In the genomic region with DNA sequence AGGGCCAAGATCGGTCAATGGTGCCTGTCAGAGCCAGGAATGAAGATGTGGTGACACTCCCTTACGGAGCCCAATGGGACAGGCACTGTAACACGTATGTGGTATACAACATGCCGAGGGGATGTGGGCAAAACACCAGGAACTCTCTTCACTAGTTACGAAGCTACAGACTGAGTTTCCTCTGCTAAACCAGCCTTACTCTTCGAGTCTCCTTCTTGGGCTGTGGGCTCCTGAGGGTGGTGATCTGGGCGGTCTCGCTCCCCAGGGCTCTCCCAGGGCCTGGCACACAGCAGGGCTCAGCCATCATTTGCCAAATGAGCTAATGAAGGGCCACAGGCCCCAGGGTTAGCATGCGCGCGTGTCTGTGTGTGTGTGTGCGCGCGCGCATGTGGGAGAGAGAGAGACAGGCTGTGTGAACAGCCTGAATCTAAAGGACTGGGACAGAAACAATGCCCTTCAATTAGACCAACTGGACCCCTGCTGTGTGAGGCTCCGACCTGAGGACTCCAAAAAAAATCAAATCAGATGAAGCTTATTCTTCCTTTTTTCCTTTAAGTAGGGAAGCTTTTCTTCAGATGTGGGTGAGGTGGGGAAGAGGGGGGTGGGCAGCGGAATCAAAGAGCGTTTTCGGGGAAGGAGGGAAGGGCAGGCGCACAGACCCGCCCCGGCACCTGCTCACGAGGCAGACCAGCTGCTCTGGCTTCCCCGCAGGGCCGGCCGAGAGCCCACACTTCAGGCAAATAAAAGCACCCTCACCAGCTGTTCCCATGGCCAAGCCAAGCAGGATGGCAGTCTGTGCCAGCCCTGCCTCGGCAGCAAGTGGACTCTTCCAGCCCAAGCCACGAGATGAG, we compare ENCODE assay signal across 10 cellular contexts. TPM values are rescaled to one million over a fixed set of nuclear protein-coding genes. Genes with fewer than 3 reads are reported as not detected.
DNase-seq lines count a peak whose midpoint lies in the region; ATAC-seq, FAIRE-seq and TF ChIP-seq lines count a peak whose summit lies in the region.
"Had no signal": no experiment of that assay in that cellular context is flagged by ENCODE, and none has a peak within 500 bp of the region (broad histone marks: within the 10 kb centered on the region; RNA-seq: fewer than 3 reads in every experiment).

No MANE protein-coding gene starts in this region.

- H3K9me3 Mint-ChIP-seq in activated CD8-positive, alpha-beta memory T cell treated with anti-CD3 and anti-CD28 coated beads, Interleukin-2, amount 10 ng/mL, durations not matched to agents 7 days and 5 days (ENCODE audit: low read depth) = no peaks in the 10 kb centered on the region
- no peaks in the 10 kb centered on the region for H3K9me3 Mint-ChIP-seq in stimulated activated naive CD8-positive, alpha-beta T cell treated with anti-CD3 and anti-CD28 coated beads, Interleukin-15, amount 100 ng/mL, for 72 hours

- H3K36me3 Mint-ChIP-seq in activated CD8-positive, alpha-beta memory T cell treated with anti-CD3 and anti-CD28 coated beads, Interleukin-2, amount 10 ng/mL, durations not matched to agents 7 days and 5 days = peaks cover 25% of the 10 kb centered on the region

- peaks cover 100% of the 10 kb centered on the region for H3K4me1 Mint-ChIP-seq in activated CD8-positive, alpha-beta memory T cell treated with anti-CD3 and anti-CD28 coated beads, Interleukin-2, amount 10 ng/mL, durations not matched to agents 7 days and 5 days
- peaks cover 100% of the 10 kb centered on the region for H3K4me1 Mint-ChIP-seq in stimulated activated naive CD8-positive, alpha-beta T cell treated with anti-CD3 and anti-CD28 coated beads, Interleukin-15, amount 100 ng/mL, for 72 hours

- CTCF ChIA-PET in activated CD8-positive, alpha-beta memory T cell treated with anti-CD3 and anti-CD28 coated beads, Interleukin-2, amount 10 ng/mL, durations not matched to agents 7 days and 5 days (lab: Charles Lee) = interaction anchor here (0.6 to 16.4 kb wide), 11 partner anchors 12 to 58 kb away, joined by 3 to 238 read pairs (median 8); no protein-coding TSS in a partner anchor

- H3K27ac Mint-ChIP-seq in activated CD8-positive, alpha-beta memory T cell treated with anti-CD3 and anti-CD28 coated beads, Interleukin-2, amount 10 ng/mL, durations not matched to agents 7 days and 5 days = peak overlapping the region; percentile 96
- H3K27ac Mint-ChIP-seq in stimulated activated naive CD8-positive, alpha-beta T cell treated with anti-CD3 and anti-CD28 coated beads, Interleukin-15, amount 100 ng/mL, for 72 hours = peak overlapping the region; percentile 53 to 76

- H3K4me3 ChIP-seq in bronchial epithelial cell (ENCODE audit: low read depth, low read length) = no peak overlapping the region
- H3K4me3 ChIP-seq: lower lobe of right lung had no signal

- H3K36me3 ChIP-seq in bronchial epithelial cell (ENCODE audit: control insufficient read depth, insufficient read depth, low read length) = peaks cover 2% of the 10 kb centered on the region
- H3K36me3 ChIP-seq: lower lobe of right lung had no signal

- peak overlapping the region; percentile 70 for H3K4me3 Mint-ChIP-seq in activated CD8-positive, alpha-beta memory T cell treated with anti-CD3 and anti-CD28 coated beads, Interleukin-2, amount 10 ng/mL, durations not matched to agents 7 days and 5 days
- peak overlapping the region; percentile 78 to 88 for H3K4me3 Mint-ChIP-seq in stimulated activated naive CD8-positive, alpha-beta T cell treated with anti-CD3 and anti-CD28 coated beads, Interleukin-15, amount 100 ng/mL, for 72 hours

- no peak for TF ChIP-seq CTCF in bronchial epithelial cell (IDR thresholded peaks at IDR 0.05; ENCODE audit: insufficient read depth, low read length, severe bottlenecking)

- DNase-seq in activated CD8-positive, alpha-beta memory T cell treated with anti-CD3 and anti-CD28 coated beads, Interleukin-2, amount 10 ng/mL, durations not matched to agents 7 days and 5 days = peak; percentile 63
- DNase-seq in activated CD8-positive, alpha-beta memory T cell treated with anti-CD3 and anti-CD28 coated beads, Interleukin-2, amount 50 U/mL, for 48 hours = no peak
- DNase-seq in NCI-H69 (lab: John Stamatoyannopoulos, UW) (peak; percentile 98), bronchial epithelial cell (ENCODE audit: low read depth) (no peak), hippocampal formation (lab: John Stamatoyannopoulos, UW) (no peak), NK-92 (lab: John Stamatoyannopoulos, UW; ENCODE audit: unreplicated experiment) (no peak), 8988T (no peak)
- no peak for DNase-seq in stimulated activated naive CD8-positive, alpha-beta T cell treated with anti-CD3 and anti-CD28 coated beads, Interleukin-15, amount 100 ng/mL, for 72 hours
- DNase-seq: lower lobe of right lung had no signal

- peak; percentile 68 for FAIRE-seq in bronchial epithelial cell (lab: Jason Lieb, UNC)
- FAIRE-seq: HTR-8/SVneo had no signal

- no peaks in the 10 kb centered on the region for H3K27me3 ChIP-seq in bronchial epithelial cell (ENCODE audit: control insufficient read depth, insufficient read depth, low read length)

- no peaks in the 10 kb centered on the region for H3K27me3 Mint-ChIP-seq in activated CD8-positive, alpha-beta memory T cell treated with anti-CD3 and anti-CD28 coated beads, Interleukin-2, amount 10 ng/mL, durations not matched to agents 7 days and 5 days
- H3K27me3 Mint-ChIP-seq in stimulated activated naive CD8-positive, alpha-beta T cell treated with anti-CD3 and anti-CD28 coated beads, Interleukin-15, amount 100 ng/mL, for 72 hours = no peaks in the 10 kb centered on the region

- peak; percentile 11 for ATAC-seq in activated CD8-positive, alpha-beta memory T cell treated with anti-CD3 and anti-CD28 coated beads, Interleukin-2, amount 10 ng/mL, durations not matched to agents 7 days and 5 days
- peak; percentile 1 for ATAC-seq in stimulated activated naive CD8-positive, alpha-beta T cell treated with anti-CD3 and anti-CD28 coated beads, Interleukin-15, amount 100 ng/mL, for 72 hours

RNA-seq across cellular contexts. Expression of a gene that starts 42.5 kb away (rescaled TPM):
- total RNA-seq in activated CD8-positive, alpha-beta memory T cell treated with anti-CD3 and anti-CD28 coated beads, Interleukin-2, amount 10 ng/mL, durations not matched to agents 7 days and 5 days = 100 to 1,000 TPM; 151 to 214 TPM
- total RNA-seq in bronchial epithelial cell = 20.4 and 21.3 TPM in 2 replicates

Comparison
In these comparisons a context has a peak if more than half of its experiments do, and no peak if none do; other contexts are left out.
1. DNase-seq: peak in activated CD8-positive, alpha-beta memory T cell treated with anti-CD3 and anti-CD28 coated beads, Interleukin-2, amount 10 ng/mL, durations not matched to agents 7 days and 5 days (single experiment) and NCI-H69 (single experiment); none in activated CD8-positive, alpha-beta memory T cell treated with anti-CD3 and anti-CD28 coated beads, Interleukin-2, amount 50 U/mL, for 48 hours (single experiment), bronchial epithelial cell (single experiment), stimulated activated naive CD8-positive, alpha-beta T cell treated with anti-CD3 and anti-CD28 coated beads, Interleukin-15, amount 100 ng/mL, for 72 hours (0 of 2), hippocampal formation (0 of 2), NK-92 (single experiment) and 8988T (single experiment).